Comparison of ENCODE assay signal across 14 cellular contexts in the genomic region with DNA sequence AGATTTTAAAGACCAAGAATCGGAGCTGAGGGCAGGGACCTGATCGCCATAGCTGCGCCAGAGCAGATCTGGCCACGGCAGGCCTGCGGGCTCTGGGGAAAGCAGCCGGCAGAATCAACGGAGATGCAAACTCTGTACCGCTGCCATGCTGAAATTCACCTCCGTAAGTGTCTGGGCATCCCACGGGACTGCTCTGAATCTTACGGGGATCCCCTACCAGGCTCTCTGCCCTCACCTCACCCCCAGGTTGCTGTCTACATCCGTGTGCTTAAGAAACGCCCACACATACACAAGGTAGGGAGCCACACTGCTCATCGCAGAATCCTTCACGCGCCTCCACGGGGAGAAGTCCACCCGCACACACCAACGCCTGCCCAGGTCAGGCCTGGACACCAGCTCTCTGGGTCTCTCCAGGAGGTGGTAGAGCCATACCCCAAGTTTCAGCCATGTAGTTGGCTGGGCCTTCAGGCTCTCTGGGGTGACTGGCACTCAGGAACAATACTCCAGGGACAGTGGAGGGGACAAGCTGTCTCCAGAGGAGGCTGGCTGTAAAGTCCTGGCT.
"Had no signal": no experiment of that assay in that cellular context is flagged by ENCODE, and none has a peak within 500 bp of the region (broad histone marks: within the 10 kb centered on the region; RNA-seq: fewer than 3 reads in every experiment).

No MANE protein-coding gene starts in this region.

- H3K4me3 Mint-ChIP-seq: activated CD8-positive, alpha-beta memory T cell treated with anti-CD3 and anti-CD28 coated beads, Interleukin-2, amount 10 ng/mL, durations not matched to agents 7 days and 5 days; activated naive CD8-positive, alpha-beta T cell treated with anti-CD3 and anti-CD28 coated beads, Interleukin-2, amount 10 ng/mL, durations not matched to agents 7 days and 5 days; activated T-cell treated with anti-CD3 and anti-CD28 coated beads, Interleukin-2, amount 50 U/mL, for 4 hours; stimulated activated naive CD8-positive, alpha-beta T cell treated with anti-CD3 and anti-CD28 coated beads, Interleukin-15, Interleukin-2, amounts not matched to agents 100 ng/mL and 50 ng/mL, for 24 hours had no signal

- H3K36me3 ChIP-seq: ascending aorta, right lobe of liver had no signal

- H3K36me3 Mint-ChIP-seq: activated CD8-positive, alpha-beta memory T cell treated with anti-CD3 and anti-CD28 coated beads, Interleukin-2, amount 10 ng/mL, durations not matched to agents 7 days and 5 days; activated naive CD8-positive, alpha-beta T cell treated with anti-CD3 and anti-CD28 coated beads, Interleukin-2, amount 10 ng/mL, durations not matched to agents 7 days and 5 days had no signal

- H3K27me3 Mint-ChIP-seq: activated naive CD8-positive, alpha-beta T cell treated with anti-CD3 and anti-CD28 coated beads, Interleukin-2, amount 10 ng/mL, durations not matched to agents 7 days and 5 days; stimulated activated naive CD8-positive, alpha-beta T cell treated with anti-CD3 and anti-CD28 coated beads, Interleukin-15, Interleukin-2, amounts not matched to agents 100 ng/mL and 50 ng/mL, for 24 hours had no signal

- ATAC-seq: activated CD8-positive, alpha-beta memory T cell treated with anti-CD3 and anti-CD28 coated beads, Interleukin-2, amount 10 ng/mL, durations not matched to agents 7 days and 5 days; activated T-cell treated with anti-CD3 and anti-CD28 coated beads, Interleukin-2, amount 50 U/mL, for 4 hours; right lobe of liver had no signal

- H3K9me3 ChIP-seq: ascending aorta, right lobe of liver, testis had no signal

- H3K9me3 Mint-ChIP-seq: activated naive CD8-positive, alpha-beta T cell treated with anti-CD3 and anti-CD28 coated beads, Interleukin-2, amount 10 ng/mL, durations not matched to agents 7 days and 5 days; activated T-cell treated with anti-CD3 and anti-CD28 coated beads, Interleukin-2, amount 50 U/mL, for 4 hours; stimulated activated naive CD8-positive, alpha-beta T cell treated with anti-CD3 and anti-CD28 coated beads, Interleukin-15, Interleukin-2, amounts not matched to agents 100 ng/mL and 50 ng/mL, for 24 hours had no signal

- H3K27ac Mint-ChIP-seq: activated CD8-positive, alpha-beta memory T cell treated with anti-CD3 and anti-CD28 coated beads, Interleukin-2, amount 10 ng/mL, durations not matched to agents 7 days and 5 days; activated naive CD8-positive, alpha-beta T cell treated with anti-CD3 and anti-CD28 coated beads, Interleukin-2, amount 10 ng/mL, durations not matched to agents 7 days and 5 days; stimulated activated naive CD8-positive, alpha-beta T cell treated with anti-CD3 and anti-CD28 coated beads, Interleukin-15, Interleukin-2, amounts not matched to agents 100 ng/mL and 50 ng/mL, for 24 hours had no signal

- H3K27ac ChIP-seq: ascending aorta, right lobe of liver, testis had no signal

- H3K4me3 ChIP-seq: ascending aorta, right lobe of liver, testis had no signal

- H3K27me3 ChIP-seq: ascending aorta, right lobe of liver, testis had no signal

- DNase-seq: activated CD4-positive, alpha-beta T cell treated with anti-CD3 and anti-CD28 coated beads for 1 hour; activated CD4-positive, alpha-beta T cell treated with anti-CD3 and anti-CD28 coated beads, Interleukin-2, amount 50 U/mL, for 48 hours; activated CD8-positive, alpha-beta memory T cell treated with anti-CD3 and anti-CD28 coated beads, Interleukin-2, amount 10 ng/mL, durations not matched to agents 7 days and 5 days; activated naive CD8-positive, alpha-beta T cell treated with anti-CD3 and anti-CD28 coated beads, Interleukin-2, amount 10 ng/mL, durations not matched to agents 7 days and 5 days; activated T-cell treated with anti-CD3 and anti-CD28 coated beads, Interleukin-2, amount 50 U/mL, for 4 hours; foreskin melanocyte; kidney; posterior cingulate gyrus; right lobe of liver; stimulated activated CD4-positive, alpha-beta T cell treated with anti-CD3 and anti-CD28 coated beads, Interleukin-4, amount 100 ng/mL, for 1 hour; stimulated activated CD8-positive, alpha-beta memory T cell treated with anti-CD3 and anti-CD28 coated beads, Interleukin-4, amount 100 ng/mL, for 48 hours; testis had no signal
